1 cellular context compared by ENCODE assay signal in genomic region chr7:116505278-116505677, GRCh38.
TF ChIP-seq lines count a peak whose summit lies in the region.

No MANE protein-coding gene starts in this region.

TF ChIP-seq in HepG2, 621 proteins besides CTCF, POLR2A, EP300 and RAD21:
- no peak for TF ChIP-seq HNF1A (IDR thresholded peaks at IDR 0.05; ENCODE audit: low read depth)
- TF ChIP-seq HNF1A (CRISPR knock-in tag; IDR thresholded peaks at IDR 0.05; ENCODE audit: borderline replicate concordance): no peak
- no peak for TF ChIP-seq PITX1 (CRISPR knock-in tag; IDR thresholded peaks at IDR 0.05)
- no peak for TF ChIP-seq DR1 (CRISPR knock-in tag; IDR thresholded peaks at IDR 0.05)
- no peak for TF ChIP-seq ZBTB42 (CRISPR knock-in tag; IDR thresholded peaks at IDR 0.05)
- no peak for TF ChIP-seq TFE3 (CRISPR knock-in tag; IDR thresholded peaks at IDR 0.05)
- TF ChIP-seq CENPX (CRISPR knock-in tag; IDR thresholded peaks at IDR 0.05): no peak
- TF ChIP-seq NFATC3 (CRISPR knock-in tag; IDR thresholded peaks at IDR 0.05): no peak
- no peak for TF ChIP-seq KLF11 (CRISPR knock-in tag; IDR thresholded peaks at IDR 0.05)
- TF ChIP-seq AHDC1 (CRISPR knock-in tag; IDR thresholded peaks at IDR 0.05; ENCODE audit: borderline replicate concordance): no peak
- TF ChIP-seq ZNF576 (CRISPR knock-in tag; IDR thresholded peaks at IDR 0.05): no peak
- TF ChIP-seq MYC (CRISPR knock-in tag; IDR thresholded peaks at IDR 0.05; ENCODE audit: borderline replicate concordance): no peak
- no peak for TF ChIP-seq PHF5A (CRISPR knock-in tag; IDR thresholded peaks at IDR 0.05; ENCODE audit: low read depth, unreplicated experiment)
